17 cellular contexts compared by ENCODE assay signal in genomic region chr4:86054676-86055075, GRCh38.
"Had no signal": no experiment of that assay in that cellular context is flagged by ENCODE, and none has a peak within 500 bp of the region (broad histone marks: within the 10 kb centered on the region; RNA-seq: fewer than 3 reads in every experiment).

No MANE protein-coding gene starts in this region.

- H3K9me3 Mint-ChIP-seq: activated naive CD4-positive, alpha-beta T cell treated with anti-CD3 and anti-CD28 coated beads, Interleukin-2, amount 50 U/mL, for 24 hours; activated T-cell treated with anti-CD3 and anti-CD28 coated beads, Interleukin-2, amount 50 U/mL, for 4 hours; naive B cell had no signal

- DNase-seq: activated CD4-positive, alpha-beta T cell treated with anti-CD3 and anti-CD28 coated beads, Interleukin-2, amount 50 U/mL, for 48 hours; activated CD8-positive, alpha-beta memory T cell treated with anti-CD3 and anti-CD28 coated beads, Interleukin-2, amount 10 ng/mL, durations not matched to agents 7 days and 5 days; activated effector memory CD4-positive, alpha-beta T cell treated with Interleukin-2 at 50 U/mL for 16 hours; activated T-cell treated with anti-CD3 and anti-CD28 coated beads, Interleukin-2, amount 50 U/mL, for 4 hours; colonic mucosa; foreskin keratinocyte; heart left ventricle; left cardiac atrium; lower lobe of right lung; midbrain; naive B cell; T-helper 1 cell; T1000; thyroid gland had no signal

- H3K27ac ChIP-seq: colonic mucosa, foreskin keratinocyte, heart left ventricle, lower lobe of right lung, thyroid gland, VCaP had no signal

- H3K27me3 ChIP-seq: colonic mucosa, foreskin keratinocyte, heart left ventricle, thyroid gland had no signal

- H3K4me3 Mint-ChIP-seq: activated CD8-positive, alpha-beta memory T cell treated with anti-CD3 and anti-CD28 coated beads, Interleukin-2, amount 10 ng/mL, durations not matched to agents 7 days and 5 days; activated naive CD4-positive, alpha-beta T cell treated with anti-CD3 and anti-CD28 coated beads, Interleukin-2, amount 50 U/mL, for 24 hours; activated T-cell treated with anti-CD3 and anti-CD28 coated beads, Interleukin-2, amount 50 U/mL, for 4 hours; naive B cell; stimulated activated effector memory CD8-positive, alpha-beta T cell treated with anti-CD3 and anti-CD28 coated beads, Interleukin-12 subunit alpha, Interleukin-12 subunit beta, amount 100 ng/mL, for 72 hours had no signal

- ATAC-seq: activated CD8-positive, alpha-beta memory T cell treated with anti-CD3 and anti-CD28 coated beads, Interleukin-2, amount 10 ng/mL, durations not matched to agents 7 days and 5 days; activated T-cell treated with anti-CD3 and anti-CD28 coated beads, Interleukin-2, amount 50 U/mL, for 4 hours; foreskin keratinocyte; heart left ventricle; left cardiac atrium; lower lobe of right lung; stimulated activated effector memory CD8-positive, alpha-beta T cell treated with anti-CD3 and anti-CD28 coated beads, Interleukin-12 subunit alpha, Interleukin-12 subunit beta, amount 100 ng/mL, for 72 hours had no signal

- H3K9me3 ChIP-seq: colonic mucosa, heart left ventricle, lower lobe of right lung, thyroid gland had no signal

- H3K36me3 Mint-ChIP-seq: activated CD8-positive, alpha-beta memory T cell treated with anti-CD3 and anti-CD28 coated beads, Interleukin-2, amount 10 ng/mL, durations not matched to agents 7 days and 5 days; activated naive CD4-positive, alpha-beta T cell treated with anti-CD3 and anti-CD28 coated beads, Interleukin-2, amount 50 U/mL, for 24 hours; naive B cell had no signal

- H3K4me3 ChIP-seq: colonic mucosa, heart left ventricle, lower lobe of right lung, thyroid gland had no signal

- H3K4me1 Mint-ChIP-seq: activated CD8-positive, alpha-beta memory T cell treated with anti-CD3 and anti-CD28 coated beads, Interleukin-2, amount 10 ng/mL, durations not matched to agents 7 days and 5 days; activated naive CD4-positive, alpha-beta T cell treated with anti-CD3 and anti-CD28 coated beads, Interleukin-2, amount 50 U/mL, for 24 hours; naive B cell; stimulated activated effector memory CD8-positive, alpha-beta T cell treated with anti-CD3 and anti-CD28 coated beads, Interleukin-12 subunit alpha, Interleukin-12 subunit beta, amount 100 ng/mL, for 72 hours had no signal

- H3K4me1 ChIP-seq: colonic mucosa, heart left ventricle, lower lobe of right lung had no signal

- H3K27me3 Mint-ChIP-seq: activated CD8-positive, alpha-beta memory T cell treated with anti-CD3 and anti-CD28 coated beads, Interleukin-2, amount 10 ng/mL, durations not matched to agents 7 days and 5 days; activated naive CD4-positive, alpha-beta T cell treated with anti-CD3 and anti-CD28 coated beads, Interleukin-2, amount 50 U/mL, for 24 hours; naive B cell had no signal

- H3K36me3 ChIP-seq: colonic mucosa, heart left ventricle, lower lobe of right lung, thyroid gland had no signal

- H3K27ac Mint-ChIP-seq: activated CD8-positive, alpha-beta memory T cell treated with anti-CD3 and anti-CD28 coated beads, Interleukin-2, amount 10 ng/mL, durations not matched to agents 7 days and 5 days; activated naive CD4-positive, alpha-beta T cell treated with anti-CD3 and anti-CD28 coated beads, Interleukin-2, amount 50 U/mL, for 24 hours; naive B cell; stimulated activated effector memory CD8-positive, alpha-beta T cell treated with anti-CD3 and anti-CD28 coated beads, Interleukin-12 subunit alpha, Interleukin-12 subunit beta, amount 100 ng/mL, for 72 hours had no signal
